Comparison of ENCODE assay signal across 8 cellular contexts in genomic region chr6:145734486-145735355, GRCh38. TPM values are rescaled to one million over a fixed set of nuclear protein-coding genes. Genes with fewer than 3 reads are reported as not detected.
DNase-seq lines count a peak whose midpoint lies in the region; ATAC-seq and TF ChIP-seq lines count a peak whose summit lies in the region.

No MANE protein-coding gene starts in this region.

- peak; percentile 75 for TF ChIP-seq POLR2A in GM15510 (IDR thresholded peaks at IDR 0.05; ENCODE audit: borderline replicate concordance, extremely low read depth, insufficient read length)

- ATAC-seq in HG02884 (IDR thresholded peaks at IDR 0.05; ENCODE audit: unreplicated experiment): peak; percentile 64

- peak; percentile 98 for DNase-seq in NCI-H146 (lab: John Stamatoyannopoulos, UW)
- DNase-seq in T-helper 2 cell: peak; percentile 33 to 79 (median 48)
- peak; percentile 20 to 93 (median 84) for DNase-seq in anterior cingulate cortex (lab: John Stamatoyannopoulos, UW)
- peak; percentile 76 for DNase-seq in hepatic stellate cell (ENCODE audit: low spot score)
- peak; percentile 68 for DNase-seq in renal cortical epithelial cell (ENCODE audit: low read depth)
- no peak for DNase-seq in OCI-M2 (lab: John Stamatoyannopoulos, UW; ENCODE audit: unreplicated experiment)

RNA-seq across cellular contexts. Expression of gene EPM2A, which starts 0.6 kb away (rescaled TPM):
- total RNA-seq in renal cortical epithelial cell: 8.0 and 10.6 TPM in 2 replicates
